Comparison of ENCODE assay signal across 12 cellular contexts in the genomic region with DNA sequence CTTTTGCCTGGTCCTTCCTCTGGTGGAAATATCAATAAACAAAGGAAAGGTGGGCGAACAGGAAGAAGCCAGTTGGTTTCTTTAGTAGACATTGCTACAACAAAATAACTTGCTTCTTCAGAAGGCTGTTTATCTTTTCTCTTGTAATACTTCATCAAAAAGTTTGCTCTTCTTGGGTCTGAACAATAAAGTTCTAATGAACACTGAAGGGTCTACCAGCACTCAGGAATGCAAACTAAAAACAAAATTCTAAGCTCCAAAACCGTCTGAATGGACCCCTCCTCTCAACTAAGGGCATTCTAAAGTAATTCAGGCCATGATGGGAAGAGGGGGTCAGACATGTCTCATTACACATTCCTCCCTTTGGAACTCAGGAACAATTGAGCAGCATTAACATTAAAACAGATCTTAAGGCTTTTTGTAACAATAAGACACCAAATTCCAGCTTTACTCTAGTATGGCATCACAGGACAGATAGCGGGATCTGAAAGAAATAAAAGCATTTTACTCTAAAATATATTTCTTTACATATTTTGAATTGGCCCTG. TPM values are rescaled to one million over a fixed set of nuclear protein-coding genes. Genes with fewer than 3 reads are reported as not detected.
DNase-seq lines count a peak whose midpoint lies in the region; ATAC-seq, FAIRE-seq and TF ChIP-seq lines count a peak whose summit lies in the region.
"Had no signal": no experiment of that assay in that cellular context is flagged by ENCODE, and none has a peak within 500 bp of the region (broad histone marks: within the 10 kb centered on the region; RNA-seq: fewer than 3 reads in every experiment).

No MANE protein-coding gene starts in this region.

- peaks cover 74% of the 10 kb centered on the region for H3K79me2 ChIP-seq in HepG2 (ENCODE audit: insufficient read depth, low read length)

- peak overlapping the region; percentile 100 for H3K4me2 ChIP-seq in HepG2 (ENCODE audit: low read depth, low read length)

- FAIRE-seq in HepG2 (lab: Jason Lieb, UNC): no peak

- H3K36me3 ChIP-seq in HepG2 (replicated peaks in 1 of 2; ENCODE audit: control insufficient read depth in 1 of 2, insufficient read depth in 2 of 2, low read length in 2 of 2): peaks cover 3 to 14% of the 10 kb centered on the region in 2 experiments; a peak in 4 of 5 replicates
- peaks cover 0 to 5% (median 0%) of the 10 kb centered on the region in 4 donors for H3K36me3 ChIP-seq in right lobe of liver
- peaks cover 31% of the 10 kb centered on the region for H3K36me3 ChIP-seq in iPS-20b (ENCODE audit: insufficient read depth, low read depth, low read length)
- H3K36me3 ChIP-seq in urinary bladder (ENCODE audit: insufficient read depth): no peaks in the 10 kb centered on the region
- no peaks in the 10 kb centered on the region for H3K36me3 ChIP-seq in mucosa of descending colon (ENCODE audit: low read depth)

- TF ChIP-seq RAD21 in HepG2 (CRISPR knock-in tag; IDR thresholded peaks at IDR 0.05): no peak

- TF ChIP-seq POLR2A in HepG2 (IDR thresholded peaks at IDR 0.05; ENCODE audit: insufficient read depth in 1 of 2, low read depth in 2 of 2, low read length in 2 of 2) (no peak), right lobe of liver (IDR thresholded peaks at IDR 0.05) (no peak)

- no TSS peak for BruUV-seq in HepG2 (replicated peaks; lab: Mats Ljungman, UMichigan)

- 74% methylated on average over 3 of the region's 3 CpGs for WGBS in HepG2 (ENCODE audit: low lambda C conversion rate)
- WGBS in right lobe of liver (ENCODE audit: insufficient coverage, low coverage, low lambda C conversion rate, missing lambda C conversion rate): 73% methylated on average over 3 of the region's 3 CpGs
- WGBS in urinary bladder: 67% methylated on average over 3 of the region's 3 CpGs

- no peak overlapping the region for H3K27ac Mint-ChIP-seq in activated B cell treated with CpG ODN at 0.5 μM for 24 hours

- TF ChIP-seq CTCF in HepG2 (CRISPR knock-in tag; IDR thresholded peaks at IDR 0.05) (no peak), right lobe of liver (IDR thresholded peaks at IDR 0.05) (no peak), activated B cell treated with CpG ODN at 0.5 μM for 24 hours (IDR thresholded peaks at IDR 0.05) (no peak), mucosa of descending colon (IDR thresholded peaks at IDR 0.05) (no peak)

- H3K36me3 Mint-ChIP-seq in activated B cell treated with CpG ODN at 0.5 μM for 24 hours (ENCODE audit: low read depth): peaks cover 31% of the 10 kb centered on the region

- intact Hi-C loops in HepG2 (cut with micrococcal nuclease; ENCODE audit: unreplicated experiment): loop anchor here (10.0 kb wide), 1 partner anchor 231 kb away; no protein-coding TSS in a partner anchor
- intact Hi-C loops in right lobe of liver (cut with DNase I): no loop called here
- intact Hi-C loops in activated B cell treated with CpG ODN at 0.5 μM for 24 hours (cut with micrococcal nuclease): loop anchor here (10.0 kb wide), 2 partner anchors 739 to 1369 kb away; partner anchors contain the start of genes AGGF1 and IQGAP2
- intact Hi-C loops in mucosa of descending colon (cut with DNase I, micrococcal nuclease): no loop called here

- H2AFZ ChIP-seq in HepG2 (ENCODE audit: low read length): no peak overlapping the region

- TF ChIP-seq EP300 in HepG2 (IDR thresholded peaks at IDR 0.05; ENCODE audit: low read depth in 2 of 2, low read length in 2 of 2) (no peak), HepG2 (CRISPR knock-in tag; IDR thresholded peaks at IDR 0.05; ENCODE audit: borderline replicate concordance) (no peak)

- peaks cover 67% of the 10 kb centered on the region for H3K4me1 ChIP-seq in HepG2 (ENCODE audit: insufficient read depth, low read length)
- peaks cover 0 to 29% (median 5%) of the 10 kb centered on the region in 4 donors for H3K4me1 ChIP-seq in right lobe of liver
- H3K4me1 ChIP-seq in iPS-20b (ENCODE audit: insufficient read depth, low read length): peaks cover 36% of the 10 kb centered on the region
- peaks cover 3% of the 10 kb centered on the region for H3K4me1 ChIP-seq in urinary bladder (ENCODE audit: insufficient read depth)
- H3K4me1 ChIP-seq in mucosa of descending colon (ENCODE audit: low read depth): peaks cover 17% of the 10 kb centered on the region

- H3K27me3 ChIP-seq in HepG2 (ENCODE audit: control insufficient read depth in 1 of 2, insufficient read depth in 2 of 2, low read length in 2 of 2) (no peaks in the 10 kb centered on the region), right lobe of liver (no peaks in the 10 kb centered on the region), iPS-20b (ENCODE audit: insufficient read depth, low read length) (peaks cover 5% of the 10 kb centered on the region; the same call in 1 of the 2 replicates)

- H3K27ac ChIP-seq in HepG2 (ENCODE audit: extremely low read length, insufficient read depth, low read length): no peak overlapping the region
- H3K27ac ChIP-seq in right lobe of liver: no peak overlapping the region
- H3K27ac ChIP-seq in iPS-20b (ENCODE audit: low read length): no peak overlapping the region
- H3K27ac ChIP-seq in urinary bladder (ENCODE audit: low read depth): peak overlapping the region; percentile 1

- CTCF ChIA-PET in HepG2 (lab: Yijun Ruan, JAX; ENCODE audit: low intra/inter-chr PET ratio, low total read pairs): no interaction called here
- CTCF ChIA-PET in activated B cell treated with CpG ODN at 0.5 μM for 24 hours (lab: Charles Lee): no interaction called here

- no peaks in the 10 kb centered on the region for H3K9me3 Mint-ChIP-seq in activated B cell treated with CpG ODN at 0.5 μM for 24 hours

- peak overlapping the region in 2 of 3 experiments; percentile 24 to 85; a peak in 3 of 6 replicates for H3K4me3 ChIP-seq in HepG2 (replicated peaks in 1 of 3; ENCODE audit: insufficient read depth in 1 of 3, low read depth in 2 of 3, low read length in 3 of 3)
- peak overlapping the region in 1 of 3 donors; percentile 88 for H3K4me3 ChIP-seq in right lobe of liver
- peak overlapping the region; percentile 93 for H3K4me3 ChIP-seq in iPS-20b (ENCODE audit: low read length)
- H3K4me3 ChIP-seq in urinary bladder (ENCODE audit: low read depth, low read length): no peak overlapping the region
- no peak overlapping the region for H3K4me3 ChIP-seq in mucosa of descending colon

- POLR2A ChIA-PET in HepG2 (lab: Yijun Ruan, JAX): interaction anchor here (1.7 kb wide), 1 partner anchor 39 kb away, joined by 5 read pairs; no protein-coding TSS in a partner anchor
- POLR2A ChIA-PET in activated B cell treated with CpG ODN at 0.5 μM for 24 hours (lab: Charles Lee): no interaction called here

- ATAC-seq in HepG2 (no peak), right lobe of liver (no peak), activated B cell treated with CpG ODN at 0.5 μM for 24 hours (ENCODE audit: low read depth) (no peak), mucosa of descending colon (no peak)

- H3K27me3 Mint-ChIP-seq in activated B cell treated with CpG ODN at 0.5 μM for 24 hours: no peaks in the 10 kb centered on the region

- H3K9ac ChIP-seq in HepG2 (ENCODE audit: insufficient read depth, low read depth, low read length): peak overlapping the region; percentile 97; the same call in 1 of the 2 replicates
- H3K9ac ChIP-seq in iPS-20b (ENCODE audit: low read depth, low read length): peak overlapping the region; percentile 14; the same call in 1 of the 2 replicates

- peak overlapping the region; percentile 5 for H3K4me3 Mint-ChIP-seq in activated B cell treated with CpG ODN at 0.5 μM for 24 hours

- peaks cover 54% of the 10 kb centered on the region for H4K20me1 ChIP-seq in HepG2 (ENCODE audit: insufficient read depth, low read length)

- in situ Hi-C loops in HepG2 (cut with HindIII; ENCODE audit: extremely low pct_ligation_motif_present, low pct_unique_long_range_greater_than_20kb): no loop called here

- H3K9me3 ChIP-seq in HepG2 (ENCODE audit: low read length) (no peaks in the 10 kb centered on the region), right lobe of liver (no peaks in the 10 kb centered on the region), iPS-20b (ENCODE audit: insufficient read depth, low read depth, low read length) (no peaks in the 10 kb centered on the region), mucosa of descending colon (no peaks in the 10 kb centered on the region)

- DNase-seq in HepG2 (ENCODE audit: low spot score) (no peak), right lobe of liver (no peak), activated B cell treated with CpG ODN at 0.5 μM for 24 hours (no peak), mucosa of descending colon (no peak), foreskin melanocyte (no peak)
- no peak for DNase-seq in effector CD4-positive, alpha-beta T cell
- DNase-seq: cortex of kidney; hippocampal formation; NCI-H69; stimulated activated naive CD4-positive, alpha-beta T cell treated with Interleukin-2 at 50 U/mL for 16 hours had no signal

- peaks cover 53% of the 10 kb centered on the region for H3K4me1 Mint-ChIP-seq in activated B cell treated with CpG ODN at 0.5 μM for 24 hours

RNA-seq across cellular contexts. Expression of gene TBCA, which starts 2.3 kb away (rescaled TPM):
- total RNA-seq in HepG2 (2016; rRNA removed; fragmentation: Illumina TruSeq; extraction: Trizol): 309 and 398 TPM in 2 replicates
- 188 and 190 TPM in 2 replicates for total RNA-seq in HepG2 (2016; cell fraction: cytosol; rRNA removed; fragmentation: Illumina TruSeq; extraction: Trizol; ENCODE audit: low read depth)
- 314 and 394 TPM in 2 replicates for total RNA-seq in HepG2 (2016; cell fraction: insoluble cytoplasmic fraction; rRNA removed; fragmentation: Illumina TruSeq; extraction: Trizol)
- total RNA-seq in HepG2 (2016; cell fraction: membrane; rRNA removed; fragmentation: Illumina TruSeq; extraction: Trizol): 213 and 228 TPM in 2 replicates
- 121 and 126 TPM in 2 replicates for total RNA-seq in HepG2 (2016; cell fraction: nucleus; rRNA removed; fragmentation: Illumina TruSeq; extraction: Trizol)
- polyA plus RNA-seq in HepG2 (2011; rRNA removed): 73.3 and 93.8 TPM in 2 replicates
- 69.3 and 95.9 TPM in 2 replicates for polyA plus RNA-seq in HepG2 (2011; cell fraction: cytosol; rRNA removed)
- polyA plus RNA-seq in HepG2 (2011; cell fraction: nucleus; rRNA removed): 22.7 and 38.2 TPM in 2 replicates
- 312 and 399 TPM in 2 replicates for polyA plus RNA-seq in HepG2 (2012)
- 196 and 223 TPM in 2 replicates for polyA plus RNA-seq in HepG2 (2016; cell fraction: cytosol; fragmentation: Illumina TruSeq; extraction: Trizol; ENCODE audit: low read depth)
- 459 and 468 TPM in 2 replicates for polyA plus RNA-seq in HepG2 (2016; cell fraction: insoluble cytoplasmic fraction; fragmentation: Illumina TruSeq; extraction: Trizol; ENCODE audit: low read depth)
- polyA plus RNA-seq in HepG2 (2016; cell fraction: membrane; fragmentation: Illumina TruSeq; extraction: Trizol; ENCODE audit: low read depth): 234 TPM in 2 replicates
- 278 and 287 TPM in 2 replicates for polyA plus RNA-seq in HepG2 (2016; cell fraction: nucleus; fragmentation: Illumina TruSeq; extraction: Trizol; ENCODE audit: insufficient read depth, low read depth)
- polyA minus RNA-seq in HepG2 (2011; rRNA and poly(A)+ RNA removed; ENCODE audit: low replicate concordance): 2.0 and 3.4 TPM in 2 replicates
- 31.8 and 37.9 TPM in 2 replicates for polyA minus RNA-seq in HepG2 (2011; cell fraction: cytosol; rRNA and poly(A)+ RNA removed)
- polyA minus RNA-seq in HepG2 (2011; cell fraction: nucleus; rRNA and poly(A)+ RNA removed): 21.8 and 29.8 TPM in 2 replicates
- total RNA-seq in right lobe of liver: 100 to 1,000 TPM in 4 of 6 experiments, 10 to 100 TPM in 2; 92.1 to 165 (median 127) TPM
- total RNA-seq in activated B cell treated with CpG ODN at 0.5 μM for 24 hours: 113 and 128 TPM in 2 replicates
- 98.8 TPM for total RNA-seq in urinary bladder
- 188 TPM for polyA plus RNA-seq in urinary bladder
- total RNA-seq in mucosa of descending colon: 100 to 1,000 TPM in 2 of 3 donors, 10 to 100 TPM in 1; 79.7 to 136 (median 111) TPM

Comparison
In these comparisons a context has a peak if more than half of its experiments do, and no peak if none do; other contexts are left out.
1. intact Hi-C loops: an anchor here in HepG2 (10.0 kb wide) and activated B cell treated with CpG ODN at 0.5 μM for 24 hours (10.0 kb wide); none called in right lobe of liver and mucosa of descending colon.
2. H3K4me3 ChIP-seq: peak in HepG2 (2 of 3) and iPS-20b (single experiment); none in urinary bladder (single experiment) and mucosa of descending colon (single experiment).